In genomic region chr6:170072246-170072645, GRCh38 we compare ENCODE assay signal across 27 cellular contexts.
"Had no signal": no experiment of that assay in that cellular context is flagged by ENCODE, and none has a peak within 500 bp of the region (broad histone marks: within the 10 kb centered on the region; RNA-seq: fewer than 3 reads in every experiment).

No MANE protein-coding gene starts in this region.

- H3K27me3 Mint-ChIP-seq: progenitor cell of endocrine pancreas had no signal

- H3K4me1 Mint-ChIP-seq: stimulated activated naive CD8-positive, alpha-beta T cell treated with anti-CD3 and anti-CD28 coated beads, Interleukin-15, amount 100 ng/mL, for 72 hours had no signal

- H3K27me3 ChIP-seq: right lobe of liver, transverse colon had no signal

- H3K9me3 ChIP-seq: esophagus muscularis mucosa, lower lobe of right lung, right lobe of liver, suprapubic skin, transverse colon had no signal

- H3K27ac Mint-ChIP-seq: dendritic cell treated with granulocyte-macrophage colony-stimulating factor and Interleukin-4, amounts not matched to agents 40 ng/mL and 50 ng/mL, for 4 days; immature natural killer cell; naive thymus-derived CD8-positive, alpha-beta T cell; progenitor cell of endocrine pancreas; stimulated activated naive CD8-positive, alpha-beta T cell treated with anti-CD3 and anti-CD28 coated beads, Interleukin-15, amount 100 ng/mL, for 72 hours had no signal

- DNase-seq: effector CD8-positive, alpha-beta T cell; foreskin keratinocyte; heart right ventricle; hippocampal formation; immature natural killer cell; islet precursor cell; kidney glomerular epithelial cell; left colon; left ventricle myocardium superior; lower lobe of right lung; naive thymus-derived CD8-positive, alpha-beta T cell; stimulated activated CD4-positive, alpha-beta T cell treated with anti-CD3 and anti-CD28 coated beads, Interleukin-12 subunit alpha, Interleukin-12 subunit beta, amount 100 ng/mL, for 4 hours; stimulated activated CD4-positive, alpha-beta T cell treated with anti-CD3 and anti-CD28 coated beads, Interleukin-1b, Interleukin-23, amount 100 ng/mL, for 48 hours; stimulated activated CD4-positive, alpha-beta T cell treated with anti-CD3 and anti-CD28 coated beads, Interleukin-4, amount 100 ng/mL, for 1 hour; stimulated activated CD8-positive, alpha-beta memory T cell treated with anti-CD3 and anti-CD28 coated beads, Interleukin-4, amount 100 ng/mL, for 48 hours; stimulated activated naive CD4-positive, alpha-beta T cell; stimulated activated naive CD8-positive, alpha-beta T cell treated with anti-CD3 and anti-CD28 coated beads, Interleukin-15, amount 100 ng/mL, for 72 hours; transverse colon had no signal

- ATAC-seq: foreskin keratinocyte; gastroesophageal sphincter; heart right ventricle; left colon; left ventricle myocardium superior; lower lobe of right lung; naive thymus-derived CD8-positive, alpha-beta T cell; right lobe of liver; stimulated activated naive CD8-positive, alpha-beta T cell treated with anti-CD3 and anti-CD28 coated beads, Interleukin-15, amount 100 ng/mL, for 72 hours had no signal

- H3K36me3 ChIP-seq: esophagus muscularis mucosa, gastroesophageal sphincter, heart right ventricle, lower lobe of right lung, right lobe of liver, suprapubic skin, transverse colon had no signal

- H3K9ac ChIP-seq: parathyroid adenoma had no signal

- H3K4me3 ChIP-seq: esophagus muscularis mucosa, gastroesophageal sphincter, heart right ventricle, lower lobe of right lung, right lobe of liver, smooth muscle cell, suprapubic skin, transverse colon had no signal

- H3K4me1 ChIP-seq: esophagus muscularis mucosa, foreskin keratinocyte, gastroesophageal sphincter, heart right ventricle, lower lobe of right lung, parathyroid adenoma, right lobe of liver, suprapubic skin had no signal

- H3K27ac ChIP-seq: esophagus muscularis mucosa, foreskin keratinocyte, gastroesophageal sphincter, heart right ventricle, lower lobe of right lung, parathyroid adenoma, right lobe of liver, suprapubic skin, transverse colon had no signal

- H3K4me3 Mint-ChIP-seq: dendritic cell treated with granulocyte-macrophage colony-stimulating factor and Interleukin-4, amounts not matched to agents 40 ng/mL and 50 ng/mL, for 4 days; immature natural killer cell; naive thymus-derived CD8-positive, alpha-beta T cell; neural crest cell; stimulated activated naive CD8-positive, alpha-beta T cell treated with anti-CD3 and anti-CD28 coated beads, Interleukin-15, amount 100 ng/mL, for 72 hours had no signal
